ENCODE assay signal across 1 cellular context in genomic region chr11:34600339-34601084, GRCh38.
TF ChIP-seq lines count a peak whose summit lies in the region.

No MANE protein-coding gene starts in this region.

TF ChIP-seq in A549, 52 proteins besides CTCF, POLR2A, EP300 and RAD21 (continued from another document):
- TF ChIP-seq ELK1 (IDR thresholded peaks at IDR 0.05; ENCODE audit: low read depth, low read length) (no peak), NR3C1 (IDR thresholded peaks at IDR 0.05) (no peak), HMGXB4 (CRISPR knock-in tag; IDR thresholded peaks at IDR 0.05; ENCODE audit: borderline replicate concordance) (no peak), JUN (IDR thresholded peaks at IDR 0.05) (peak; percentile 95 to 96), EHMT2 (IDR thresholded peaks at IDR 0.05; ENCODE audit: low read depth) (no peak), HOXB5 (CRISPR knock-in tag; IDR thresholded peaks at IDR 0.05) (0 out of 2 replicates have a peak, but pooled peaks have one; percentile 70), RCOR1 (IDR thresholded peaks at IDR 0.05; ENCODE audit: low read depth, low read length) (no peak), HES2 (IDR thresholded peaks at IDR 0.05) (0 out of 2 replicates have a peak, but pooled peaks have one; percentile 9), MYC (IDR thresholded peaks at IDR 0.05; ENCODE audit: borderline replicate concordance, low read length) (no peak), TFCP2L1 (CRISPR knock-in tag; IDR thresholded peaks at IDR 0.05) (no peak), RNF2 (IDR thresholded peaks at IDR 0.05; ENCODE audit: borderline replicate concordance, low read depth) (no peak), CEBPB (IDR thresholded peaks at IDR 0.05) (peak; percentile 18 to 59; a peak in 3 of 4 replicates), RFX5 (IDR thresholded peaks at IDR 0.05) (no peak), SREBF2 (IDR thresholded peaks at IDR 0.05) (no peak), ZNF302 (CRISPR knock-in tag; IDR thresholded peaks at IDR 0.05) (no peak), ZC3H11A (IDR thresholded peaks at IDR 0.05) (no peak), CHD2 (IDR thresholded peaks at IDR 0.05; ENCODE audit: low read length, partially characterized antibody) (no peak), CHD4 (IDR thresholded peaks at IDR 0.05; ENCODE audit: borderline replicate concordance) (no peak), POLR2AphosphoS2 (conservative IDR thresholded peaks at IDR 0.05; ENCODE audit: low read length) (no peak), FOSB (CRISPR knock-in tag; IDR thresholded peaks at IDR 0.05) (0 out of 2 replicates have a peak, but pooled peaks have one; percentile 54), MAX (IDR thresholded peaks at IDR 0.05) (peak; percentile 44), HEYL (CRISPR knock-in tag; IDR thresholded peaks at IDR 0.05) (no peak), SMC3 (IDR thresholded peaks at IDR 0.05) (peak; percentile 66), ZFP36 (IDR thresholded peaks at IDR 0.05; ENCODE audit: borderline replicate concordance, partially characterized antibody) (no peak), HOXB13 (CRISPR knock-in tag; IDR thresholded peaks at IDR 0.05; ENCODE audit: low read depth) (no peak), MAFK (IDR thresholded peaks at IDR 0.05; ENCODE audit: partially characterized antibody) (no peak), HDAC2 (IDR thresholded peaks at IDR 0.05) (no peak), NFE2L2 (conservative IDR thresholded peaks at IDR 0.05; ENCODE audit: low read length) (no peak), MAZ (IDR thresholded peaks at IDR 0.05; ENCODE audit: borderline replicate concordance, low read depth, low read length) (no peak)
